16 cellular contexts compared by ENCODE assay signal in genomic region chr22:22944268-22944985, GRCh38. TPM values are rescaled to one million over a fixed set of nuclear protein-coding genes. Genes with fewer than 3 reads are reported as not detected.
DNase-seq lines count a peak whose midpoint lies in the region; ATAC-seq and TF ChIP-seq lines count a peak whose summit lies in the region.
"Had no signal": no experiment of that assay in that cellular context is flagged by ENCODE, and none has a peak within 500 bp of the region (broad histone marks: within the 10 kb centered on the region; RNA-seq: fewer than 3 reads in every experiment).

No MANE protein-coding gene starts in this region.

- H3K4me3 ChIP-seq in BLaER1 (no peak overlapping the region), gastrocnemius medialis (no peak overlapping the region)
- H3K4me3 ChIP-seq: tibial artery had no signal

- H3K9me3 Mint-ChIP-seq in activated CD8-positive, alpha-beta memory T cell treated with anti-CD3 and anti-CD28 coated beads, Interleukin-2, amount 10 ng/mL, durations not matched to agents 7 days and 5 days (ENCODE audit: low read depth), result no peaks in the 10 kb centered on the region
- H3K9me3 Mint-ChIP-seq in naive B cell, result no peaks in the 10 kb centered on the region
- H3K9me3 Mint-ChIP-seq: naive thymus-derived CD8-positive, alpha-beta T cell had no signal

- peaks cover 2% of the 10 kb centered on the region for H3K27me3 Mint-ChIP-seq in activated CD8-positive, alpha-beta memory T cell treated with anti-CD3 and anti-CD28 coated beads, Interleukin-2, amount 10 ng/mL, durations not matched to agents 7 days and 5 days
- no peaks in the 10 kb centered on the region for H3K27me3 Mint-ChIP-seq in naive B cell

- H3K36me3 ChIP-seq in BLaER1 (no peaks in the 10 kb centered on the region), gastrocnemius medialis (no peaks in the 10 kb centered on the region)
- H3K36me3 ChIP-seq: tibial artery had no signal

- TF ChIP-seq POLR2A in gastrocnemius medialis (IDR thresholded peaks at IDR 0.05), result no peak

- H3K4me2 ChIP-seq in BLaER1, result peak overlapping the region; percentile 90

- CTCF ChIA-PET in activated CD8-positive, alpha-beta memory T cell treated with anti-CD3 and anti-CD28 coated beads, Interleukin-2, amount 10 ng/mL, durations not matched to agents 7 days and 5 days (lab: Charles Lee), result interaction anchor here (0.6 to 3.5 kb wide), 10 partner anchors 11 to 191 kb away, joined by 3 to 27 read pairs (median 4); no protein-coding TSS in a partner anchor

- H4K20me1 ChIP-seq in BLaER1, result no peaks in the 10 kb centered on the region

- intact Hi-C loops in gastrocnemius medialis (cut with DNase I; ENCODE audit: low total_unique reads), result no loop called here

- ATAC-seq in activated CD8-positive, alpha-beta memory T cell treated with anti-CD3 and anti-CD28 coated beads, Interleukin-2, amount 10 ng/mL, durations not matched to agents 7 days and 5 days, result no peak
- no peak for ATAC-seq in naive B cell (ENCODE audit: low read depth in 2 of 2)
- no peak for ATAC-seq in gastrocnemius medialis
- ATAC-seq in HG03045 (IDR thresholded peaks at IDR 0.05; ENCODE audit: unreplicated experiment), result no peak
- ATAC-seq: naive thymus-derived CD8-positive, alpha-beta T cell had no signal

- no peaks in the 10 kb centered on the region for H3K27me3 ChIP-seq in BLaER1
- H3K27me3 ChIP-seq in gastrocnemius medialis, result no peaks in the 10 kb centered on the region

- H3K27ac ChIP-seq in BLaER1, result peak overlapping the region; percentile 35
- no peak overlapping the region for H3K27ac ChIP-seq in gastrocnemius medialis
- H3K27ac ChIP-seq: tibial artery had no signal

- no peak overlapping the region for H3K4me3 Mint-ChIP-seq in activated CD8-positive, alpha-beta memory T cell treated with anti-CD3 and anti-CD28 coated beads, Interleukin-2, amount 10 ng/mL, durations not matched to agents 7 days and 5 days
- peak overlapping the region in 6 of 8 donors; percentile 4 to 86 (median 56) for H3K4me3 Mint-ChIP-seq in naive B cell

- DNase-seq in GM13977 (ENCODE audit: low spot score), result peak; percentile 8
- DNase-seq in activated CD8-positive, alpha-beta memory T cell treated with anti-CD3 and anti-CD28 coated beads, Interleukin-2, amount 10 ng/mL, durations not matched to agents 7 days and 5 days, result peak; percentile 27
- no peak for DNase-seq in naive B cell
- no peak for DNase-seq in gastrocnemius medialis
- no peak for DNase-seq in COLO668 (lab: John Stamatoyannopoulos, UW; ENCODE audit: unreplicated experiment)
- no peak for DNase-seq in stimulated activated CD4-positive, alpha-beta T cell treated with anti-CD3 and anti-CD28 coated beads, Interleukin-4, amount 100 ng/mL, for 4 hours
- DNase-seq: KBM-7; naive thymus-derived CD8-positive, alpha-beta T cell; NCI-H1105 treated with DMSO at 0.1 percent for 48 hours; NCI-H2171; NK-92 treated with Interleukin-12 subunit alpha and Interleukin-12 subunit beta, amount 100 ng/mL, for 24 hours; T-helper 9 cell; tibial artery had no signal

- H3K27ac Mint-ChIP-seq in activated CD8-positive, alpha-beta memory T cell treated with anti-CD3 and anti-CD28 coated beads, Interleukin-2, amount 10 ng/mL, durations not matched to agents 7 days and 5 days, result no peak overlapping the region
- peak overlapping the region in 3 of 6 donors; percentile 81 to 100 (median 96) for H3K27ac Mint-ChIP-seq in naive B cell

- no peaks in the 10 kb centered on the region for H3K36me3 Mint-ChIP-seq in activated CD8-positive, alpha-beta memory T cell treated with anti-CD3 and anti-CD28 coated beads, Interleukin-2, amount 10 ng/mL, durations not matched to agents 7 days and 5 days
- no peaks in the 10 kb centered on the region for H3K36me3 Mint-ChIP-seq in naive B cell
- H3K36me3 Mint-ChIP-seq: naive thymus-derived CD8-positive, alpha-beta T cell had no signal

- H3K4me1 ChIP-seq in BLaER1, result peaks cover 62% of the 10 kb centered on the region
- H3K4me1 ChIP-seq in gastrocnemius medialis, result no peaks in the 10 kb centered on the region
- H3K4me1 ChIP-seq: tibial artery had no signal

- TF ChIP-seq CTCF in GM13977 (IDR thresholded peaks at IDR 0.05; ENCODE audit: extremely low read depth, insufficient read depth, missing control alignments) (no peak), gastrocnemius medialis (IDR thresholded peaks at IDR 0.05 in 4 of 5, conservative IDR thresholded peaks at IDR 0.05 in 1 of 5) (no peak)

- H3K9me3 ChIP-seq in BLaER1 (no peaks in the 10 kb centered on the region), gastrocnemius medialis (no peaks in the 10 kb centered on the region)
- H3K9me3 ChIP-seq: tibial artery had no signal

- H3K4me1 Mint-ChIP-seq in activated CD8-positive, alpha-beta memory T cell treated with anti-CD3 and anti-CD28 coated beads, Interleukin-2, amount 10 ng/mL, durations not matched to agents 7 days and 5 days, result peaks cover 4% of the 10 kb centered on the region
- H3K4me1 Mint-ChIP-seq in naive B cell, result peaks cover 51 to 77% (median 65%) of the 10 kb centered on the region in 3 donors

- in situ Hi-C loops in GM13977 (cut with MboI; ENCODE audit: low pct_unique_long_range_greater_than_20kb, low sequenced_read_pairs, unreplicated experiment), result loop anchor here (5.0 kb wide), 1 partner anchor 37 kb away; no protein-coding TSS in a partner anchor
- in situ Hi-C loops in gastrocnemius medialis (cut with MboI; ENCODE audit: low sequenced_read_pairs in 4 of 4), result no loop called here

- no peak overlapping the region for H3K9ac ChIP-seq in BLaER1

RNA-seq across cellular contexts. Expression of gene IGLL5, which starts 56.8 kb away (rescaled TPM):
- total RNA-seq in activated CD8-positive, alpha-beta memory T cell treated with anti-CD3 and anti-CD28 coated beads, Interleukin-2, amount 10 ng/mL, durations not matched to agents 7 days and 5 days, result not detected
- 100 to 1,000 TPM; 233 to 640 (median 475) TPM for polyA plus RNA-seq in naive B cell (ENCODE audit: low read depth in 6 of 6)
- under 1 TPM in 1 of 4 donors, not detected in 3; 0.49 TPM for total RNA-seq in gastrocnemius medialis
- total RNA-seq: fibroblast of lung had no signal
- polyA plus RNA-seq: fibroblast of lung had no signal

Comparison
In these comparisons a context has a peak if more than half of its experiments do, and no peak if none do; other contexts are left out.
1. DNase-seq: peak in GM13977 (single experiment) and activated CD8-positive, alpha-beta memory T cell treated with anti-CD3 and anti-CD28 coated beads, Interleukin-2, amount 10 ng/mL, durations not matched to agents 7 days and 5 days (single experiment); none in naive B cell (single experiment), gastrocnemius medialis (0 of 2), COLO668 (single experiment) and stimulated activated CD4-positive, alpha-beta T cell treated with anti-CD3 and anti-CD28 coated beads, Interleukin-4, amount 100 ng/mL, for 4 hours (0 of 2).